8 cellular contexts compared by ENCODE assay signal in genomic region chr14:106039400-106039799, GRCh38.
DNase-seq lines count a peak whose midpoint lies in the region; ATAC-seq, FAIRE-seq and TF ChIP-seq lines count a peak whose summit lies in the region.

No MANE protein-coding gene starts in this region.

- H3K4me3 ChIP-seq in GM12878 (no peak overlapping the region), small intestine (ENCODE audit: low read depth in 1 of 2, low read length in 2 of 2) (no peak overlapping the region)

- H3K9ac ChIP-seq in GM12878 (ENCODE audit: control insufficient read depth, insufficient read depth, low read length) = no peak overlapping the region

- TF ChIP-seq POLR2A in GM12878 (IDR thresholded peaks at IDR 0.05; ENCODE audit: low read depth, low read length) (no peak), GM18505 (IDR thresholded peaks at IDR 0.05; ENCODE audit: borderline replicate concordance, extremely low read depth, insufficient read depth, insufficient read length) (no peak)

- CTCF ChIA-PET in GM12878 (lab: Yijun Ruan, JAX) = no interaction called here

- RAD21 ChIA-PET in GM12878 (lab: Charles Lee; ENCODE audit: unreplicated experiment) = no interaction called here

- FAIRE-seq in GM12878 (lab: Jason Lieb, UNC) = no peak
- FAIRE-seq in small intestine (lab: Jason Lieb, UNC) = no peak

- POLR2A ChIA-PET in GM12878 (lab: Charles Lee) = no interaction called here

- no peak overlapping the region for H3K4me3 Mint-ChIP-seq in T-helper 17 cell

- no peak overlapping the region for H2AFZ ChIP-seq in GM12878 (ENCODE audit: control insufficient read depth, low read depth, low read length)

- WGBS in GM12878 (ENCODE audit: insufficient coverage, insufficient replicate concordance, low lambda C conversion rate, missing lambda C conversion rate) = 5% methylated on average over 4 of the region's 4 CpGs
- 23 to 58% (median 39%) methylated on average over 4 of the region's 4 CpGs for WGBS in small intestine, 3 donors

- H3K36me3 Mint-ChIP-seq in T-helper 17 cell (ENCODE audit: low read depth) = no peaks in the 10 kb centered on the region

- peak; percentile 38; the same call in 1 of the 2 replicates for TF ChIP-seq RAD21 in GM12878 (IDR thresholded peaks at IDR 0.05; ENCODE audit: insufficient read depth, low read depth, low read length)

- peaks cover 4% of the 10 kb centered on the region for H3K4me1 Mint-ChIP-seq in T-helper 17 cell

- H3K4me1 ChIP-seq in GM12878 (ENCODE audit: control insufficient read depth, insufficient read depth, low read length) = no peaks in the 10 kb centered on the region
- no peaks in the 10 kb centered on the region for H3K4me1 ChIP-seq in small intestine (ENCODE audit: control insufficient read depth in 2 of 2, insufficient read depth in 1 of 2, low read depth in 1 of 2, low read length in 1 of 2)

- no peaks in the 10 kb centered on the region for H3K36me3 ChIP-seq in GM12878 (ENCODE audit: control insufficient read depth in 2 of 2, insufficient read depth in 2 of 2, low read length in 1 of 2)
- no peaks in the 10 kb centered on the region for H3K36me3 ChIP-seq in small intestine (ENCODE audit: control insufficient read depth in 2 of 2, insufficient read depth in 2 of 2, low read length in 2 of 2)

- intact Hi-C loops in GM12878 (cut with micrococcal nuclease; ENCODE audit: unreplicated experiment) = no loop called here

- no peak for TF ChIP-seq EP300 in GM12878 (IDR thresholded peaks at IDR 0.05; ENCODE audit: borderline replicate concordance in 1 of 2, control insufficient read depth in 1 of 2, low read depth in 2 of 2, low read length in 2 of 2)

- no peaks in the 10 kb centered on the region for H3K27me3 ChIP-seq in GM12878 (replicated peaks in 1 of 2; ENCODE audit: control insufficient read depth in 2 of 2, insufficient read depth in 2 of 2, low read length in 1 of 2)
- no peaks in the 10 kb centered on the region for H3K27me3 ChIP-seq in small intestine (ENCODE audit: control insufficient read depth in 2 of 2, insufficient read depth in 2 of 2, low read length in 2 of 2)

- no peak overlapping the region for H3K27ac ChIP-seq in GM12878 (ENCODE audit: control insufficient read depth, insufficient read depth)
- H3K27ac ChIP-seq in small intestine (ENCODE audit: low read depth in 1 of 2, low read length in 1 of 2) = no peak overlapping the region

- peaks cover 18% of the 10 kb centered on the region for H3K27me3 Mint-ChIP-seq in T-helper 17 cell

- DNase-seq in GM20000 (ENCODE audit: low spot score) = peak; percentile 9
- DNase-seq in T-helper 17 cell = peak in 1 of 3 donors; percentile 55
- no peak for DNase-seq in GM12878 (ENCODE audit: low read depth, low spot score)
- peak; percentile 38 to 66 for DNase-seq in stimulated activated CD8-positive, alpha-beta memory T cell treated with anti-CD3 and anti-CD28 coated beads, Interleukin-15, amount 100 ng/mL, for 48 hours (ENCODE audit: low read depth in 2 of 2)
- DNase-seq in GOT3 (lab: John Stamatoyannopoulos, UW) = no peak
- no peak for DNase-seq in small intestine

- ATAC-seq in T-helper 17 cell (peak; percentile 82), GM12878 (no peak), GM18505 (IDR thresholded peaks at IDR 0.05; ENCODE audit: unreplicated experiment) (no peak), HG02840 (IDR thresholded peaks at IDR 0.05; ENCODE audit: low FRiP score, unreplicated experiment) (no peak)

- H3K79me2 ChIP-seq in GM12878 (ENCODE audit: control insufficient read depth, insufficient read depth, low read length) = no peaks in the 10 kb centered on the region

- H3K4me2 ChIP-seq in GM12878 (ENCODE audit: control insufficient read depth, insufficient read depth) = no peak overlapping the region

- H3K27ac Mint-ChIP-seq in T-helper 17 cell = no peak overlapping the region

- no peaks in the 10 kb centered on the region for H4K20me1 ChIP-seq in GM12878 (ENCODE audit: control insufficient read depth, insufficient read depth)

- TF ChIP-seq CTCF in GM20000 (IDR thresholded peaks at IDR 0.05; ENCODE audit: extremely low read depth, missing control alignments) (peak; percentile 34), GM12878 (IDR thresholded peaks at IDR 0.05 in 2 of 3, conservative IDR thresholded peaks at IDR 0.05 in 1 of 3; ENCODE audit: control insufficient read depth in 2 of 3, extremely low read depth in 1 of 3, insufficient read depth in 1 of 3, low read depth in 3 of 3, low read length in 3 of 3) (peak in 1 of 3 experiments; percentile 45; a peak in 2 of 6 replicates)

- no TSS peak for BruUV-seq in GM12878 (replicated peaks; lab: Mats Ljungman, UMichigan)

- in situ Hi-C loops in GM12878 (cut with MboI) = no loop called here

- SMC1A ChIA-PET in GM12878 (lab: Charles Lee; ENCODE audit: uncharacterized antibody, unreplicated experiment) = no interaction called here

- H3K9me3 ChIP-seq in T-helper 17 cell (ENCODE audit: control insufficient read depth, low read length, poor library complexity, severe bottlenecking) (no peaks in the 10 kb centered on the region), GM12878 (replicated peaks; ENCODE audit: control insufficient read depth, insufficient read depth, low read length) (no peaks in the 10 kb centered on the region), small intestine (ENCODE audit: control insufficient read depth, low read depth) (no peaks in the 10 kb centered on the region)

TF ChIP-seq in GM12878, 131 proteins besides CTCF, POLR2A, EP300 and RAD21:
- no peak for TF ChIP-seq HDAC6 (IDR thresholded peaks at IDR 0.05; ENCODE audit: unreplicated experiment)
- 0 out of 2 replicates have a peak, but pooled peaks have one; percentile 10 for TF ChIP-seq RUNX3 (IDR thresholded peaks at IDR 0.05; ENCODE audit: low read length)

Comparison
In these comparisons a context has a peak if more than half of its experiments do, and no peak if none do; other contexts are left out.
1. DNase-seq: peak in GM20000 (single experiment) and stimulated activated CD8-positive, alpha-beta memory T cell treated with anti-CD3 and anti-CD28 coated beads, Interleukin-15, amount 100 ng/mL, for 48 hours (2 of 2); none in GM12878 (single experiment), GOT3 (single experiment) and small intestine (single experiment).